Comparison of ENCODE assay signal across 13 cellular contexts in genomic region chr1:112083487-112083886, GRCh38.
DNase-seq lines count a peak whose midpoint lies in the region; ATAC-seq and TF ChIP-seq lines count a peak whose summit lies in the region.
"Had no signal": no experiment of that assay in that cellular context is flagged by ENCODE, and none has a peak within 500 bp of the region (broad histone marks: within the 10 kb centered on the region; RNA-seq: fewer than 3 reads in every experiment).

No MANE protein-coding gene starts in this region.

- H3K36me3 ChIP-seq in cardiac muscle cell (no peaks in the 10 kb centered on the region), HAP-1 (replicated peaks) (no peaks in the 10 kb centered on the region), body of pancreas (replicated peaks in 1 of 2; ENCODE audit: insufficient read depth in 1 of 2, low read depth in 2 of 2) (no peaks in the 10 kb centered on the region)
- H3K36me3 ChIP-seq: gastrocnemius medialis, neutrophil had no signal

- ATAC-seq in Right ventricle myocardium inferior (no peak), HG03439 (IDR thresholded peaks at IDR 0.05; ENCODE audit: unreplicated experiment) (no peak), body of pancreas (no peak), esophagus mucosa (no peak)
- ATAC-seq: activated T-helper 17 cell treated with anti-CD3 and anti-CD28 coated beads, Interleukin-2, amount 50 U/mL, for 72 hours; gastrocnemius medialis; left lobe of liver had no signal

- DNase-seq in cardiac muscle cell (ENCODE audit: low read depth in 1 of 2, low spot score in 1 of 2) (peak; percentile 23 to 76), Right ventricle myocardium inferior (ENCODE audit: missing footprints) (no peak), SW480 (ENCODE audit: low spot score) (peak; percentile 6), fibroblast of the aortic adventitia (ENCODE audit: low read depth) (peak; percentile 25), HAP-1 (ENCODE audit: low spot score in 2 of 2) (no peak), body of pancreas (no peak)
- DNase-seq: activated CD4-positive, alpha-beta T cell treated with anti-CD3 and anti-CD28 coated beads for 4 hours; gastrocnemius medialis had no signal

- H3K27me3 ChIP-seq in cardiac muscle cell (peaks cover 14% of the 10 kb centered on the region), HAP-1 (ENCODE audit: low read depth) (no peaks in the 10 kb centered on the region), body of pancreas (no peaks in the 10 kb centered on the region)
- H3K27me3 ChIP-seq: gastrocnemius medialis, neutrophil had no signal

- no peak for TF ChIP-seq POLR2A in body of pancreas (IDR thresholded peaks at IDR 0.05)

- H3K4me3 ChIP-seq in cardiac muscle cell (no peak overlapping the region), fibroblast of the aortic adventitia (ENCODE audit: low read depth, low read length) (no peak overlapping the region), HAP-1 (no peak overlapping the region), body of pancreas (no peak overlapping the region)
- H3K4me3 ChIP-seq: gastrocnemius medialis had no signal

- H3K4me1 ChIP-seq in cardiac muscle cell (ENCODE audit: low read depth) = no peaks in the 10 kb centered on the region
- H3K4me1 ChIP-seq in HAP-1 = no peaks in the 10 kb centered on the region
- no peaks in the 10 kb centered on the region for H3K4me1 ChIP-seq in body of pancreas
- H3K4me1 ChIP-seq: gastrocnemius medialis had no signal

- in situ Hi-C loops in HAP-1 (cut with MboI; ENCODE audit: low sequenced_read_pairs) = no loop called here

- TF ChIP-seq CTCF in cardiac muscle cell (IDR thresholded peaks at IDR 0.05; ENCODE audit: low read depth, low read length) = no peak
- no peak for TF ChIP-seq CTCF in fibroblast of the aortic adventitia (IDR thresholded peaks at IDR 0.05; ENCODE audit: insufficient read depth, low read length)
- TF ChIP-seq CTCF in body of pancreas (IDR thresholded peaks at IDR 0.05) = no peak

- H3K9me3 ChIP-seq in cardiac muscle cell (ENCODE audit: low read depth) = no peaks in the 10 kb centered on the region
- no peaks in the 10 kb centered on the region for H3K9me3 ChIP-seq in HAP-1
- no peaks in the 10 kb centered on the region for H3K9me3 ChIP-seq in body of pancreas
- H3K9me3 ChIP-seq: gastrocnemius medialis, neutrophil had no signal

- H3K27ac ChIP-seq in cardiac muscle cell (no peak overlapping the region), body of pancreas (no peak overlapping the region)
- H3K27ac ChIP-seq: gastrocnemius medialis, neutrophil had no signal

- intact Hi-C loops in Right ventricle myocardium inferior (cut with DNase I) (no loop called here), body of pancreas (cut with DNase I) (no loop called here)

- WGBS in body of pancreas, 2 donors = 13 to 21% methylated on average over 3 of the region's 3 CpGs

Comparison
In these comparisons a context has a peak if more than half of its experiments do, and no peak if none do; other contexts are left out.
1. DNase-seq: peak in cardiac muscle cell (2 of 2), SW480 (single experiment) and fibroblast of the aortic adventitia (single experiment); none in Right ventricle myocardium inferior (single experiment), HAP-1 (0 of 2) and body of pancreas (0 of 4).